Comparison of ENCODE assay signal across 18 cellular contexts in the genomic region with DNA sequence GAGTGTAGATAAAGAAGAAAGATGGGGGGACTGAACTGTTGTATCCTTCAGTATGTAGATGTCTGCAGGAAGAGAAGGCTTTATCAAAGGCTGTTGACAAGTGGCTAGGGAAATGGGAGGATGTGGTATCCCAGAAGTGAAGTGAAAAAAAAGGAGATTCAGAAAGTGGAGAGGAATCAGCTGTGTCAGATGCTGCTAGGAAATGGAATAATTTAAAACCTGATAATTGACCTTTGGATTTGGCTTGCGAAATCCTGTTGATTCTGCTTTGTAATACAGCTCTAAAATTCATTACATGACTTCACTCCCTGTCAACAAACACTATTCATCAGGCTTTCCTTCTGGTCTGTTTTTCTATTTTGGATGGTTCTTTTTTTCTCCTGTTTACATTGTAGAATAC. TPM values are rescaled to one million over a fixed set of nuclear protein-coding genes. Genes with fewer than 3 reads are reported as not detected.
DNase-seq lines count a peak whose midpoint lies in the region; ATAC-seq and TF ChIP-seq lines count a peak whose summit lies in the region.
"Had no signal": no experiment of that assay in that cellular context is flagged by ENCODE, and none has a peak within 500 bp of the region (broad histone marks: within the 10 kb centered on the region; RNA-seq: fewer than 3 reads in every experiment).

No MANE protein-coding gene starts in this region.

- no peak for TF ChIP-seq CTCF in mucosa of descending colon (IDR thresholded peaks at IDR 0.05)

- DNase-seq in COLO668 (lab: John Stamatoyannopoulos, UW; ENCODE audit: unreplicated experiment) (peak; percentile 0), LoVo (ENCODE audit: low spot score) (peak; percentile 31), fibroblast of gingiva (ENCODE audit: low read depth) (peak; percentile 46), mucosa of descending colon (peak in 1 of 3 donors; percentile 48)
- DNase-seq in activated effector memory CD4-positive, alpha-beta T cell treated with anti-CD3 and anti-CD28 coated beads, Interleukin-2, amount 50 U/mL, for 16 hours: no peak
- DNase-seq in activated CD4-positive, CD25-positive, alpha-beta regulatory T cell treated with anti-CD3 and anti-CD28 coated beads, Interleukin-2, amount 50 U/mL, for 72 hours: no peak
- no peak for DNase-seq in activated CD4-positive, alpha-beta T cell treated with anti-CD3 and anti-CD28 coated beads for 1 hour
- DNase-seq: activated CD8-positive, alpha-beta T cell treated with anti-CD3 and anti-CD28 coated beads, Interleukin-2, amount 10 ng/mL, durations not matched to agents 7 days and 5 days; BE2C; effector CD8-positive, alpha-beta T cell; NCI-H1436 treated with DMSO at 0.1 percent for 48 hours; NCI-H82; SJCRH30; stimulated activated CD4-positive, alpha-beta T cell treated with anti-CD3 and anti-CD28 coated beads, Interleukin-2, amount 100 ng/mL, for 24 hours; stimulated activated CD8-positive, alpha-beta memory T cell treated with anti-CD3 and anti-CD28 coated beads, Interleukin-4, amount 100 ng/mL, for 48 hours had no signal

- no peak overlapping the region for H3K4me3 ChIP-seq in mucosa of descending colon
- H3K4me3 ChIP-seq: prostate gland, SJCRH30 had no signal

- intact Hi-C loops in mucosa of descending colon (cut with DNase I, micrococcal nuclease): no loop called here

- H3K9me3 ChIP-seq in mucosa of descending colon: no peaks in the 10 kb centered on the region
- H3K9me3 ChIP-seq: BE2C, prostate gland, SJCRH30 had no signal

- peak; percentile 87 for ATAC-seq in mucosa of descending colon
- no peak for ATAC-seq in GM19397 (IDR thresholded peaks at IDR 0.05; ENCODE audit: unreplicated experiment)
- ATAC-seq: activated CD8-positive, alpha-beta T cell treated with anti-CD3 and anti-CD28 coated beads, Interleukin-2, amount 10 ng/mL, durations not matched to agents 7 days and 5 days; activated T-helper 17 cell treated with anti-CD3 and anti-CD28 coated beads, Interleukin-2, amount 50 U/mL, for 72 hours had no signal

- H3K36me3 ChIP-seq in mucosa of descending colon (ENCODE audit: low read depth): no peaks in the 10 kb centered on the region
- H3K36me3 ChIP-seq: prostate gland had no signal

- H3K4me1 ChIP-seq in mucosa of descending colon (ENCODE audit: low read depth): peaks cover 27% of the 10 kb centered on the region
- H3K4me1 ChIP-seq: BE2C, prostate gland, SJCRH30 had no signal

RNA-seq across cellular contexts. Expression of a gene that starts 41.7 kb away (rescaled TPM):
- 10 to 100 TPM; 49.7 to 78.0 (median 75.8) TPM for total RNA-seq in mucosa of descending colon

Comparison
In these comparisons a context has a peak if more than half of its experiments do, and no peak if none do; other contexts are left out.
1. DNase-seq: peak in COLO668 (single experiment), LoVo (single experiment) and fibroblast of gingiva (single experiment); none in activated effector memory CD4-positive, alpha-beta T cell treated with anti-CD3 and anti-CD28 coated beads, Interleukin-2, amount 50 U/mL, for 16 hours (single experiment), activated CD4-positive, CD25-positive, alpha-beta regulatory T cell treated with anti-CD3 and anti-CD28 coated beads, Interleukin-2, amount 50 U/mL, for 72 hours (single experiment) and activated CD4-positive, alpha-beta T cell treated with anti-CD3 and anti-CD28 coated beads for 1 hour (single experiment).